28 cellular contexts compared by ENCODE assay signal in the genomic region with DNA sequence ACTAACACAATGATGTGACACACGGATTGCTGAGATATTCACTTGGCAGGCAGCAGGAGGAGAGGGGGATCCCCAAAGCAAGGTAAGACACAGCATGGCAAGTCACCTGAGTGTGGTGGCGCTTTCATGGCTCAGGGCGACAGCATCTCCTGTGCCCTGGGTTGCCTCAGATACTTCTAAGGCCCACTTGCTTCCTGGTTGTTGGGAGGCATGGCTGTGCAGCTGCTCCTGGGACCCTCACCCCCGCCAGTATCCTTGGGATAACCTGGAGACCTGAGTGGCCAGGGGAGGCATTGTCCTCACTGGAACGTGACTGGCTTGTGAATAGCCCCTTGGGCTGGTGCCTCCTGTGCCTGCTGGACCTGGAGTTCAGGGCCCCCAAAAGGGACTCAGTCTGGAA.
"Had no signal": no experiment of that assay in that cellular context is flagged by ENCODE, and none has a peak within 500 bp of the region (broad histone marks: within the 10 kb centered on the region; RNA-seq: fewer than 3 reads in every experiment).

No MANE protein-coding gene starts in this region.

- H3K27ac ChIP-seq: adrenal gland, KMS-11, RWPE1, SJCRH30, WERI-Rb-1 had no signal

- H3K4me1 Mint-ChIP-seq: activated CD4-positive, alpha-beta memory T cell treated with anti-CD3 and anti-CD28 coated beads, Interleukin-2, amount 10 ng/mL, durations not matched to agents 7 days and 5 days; activated CD4-positive, alpha-beta T cell treated with anti-CD3 and anti-CD28 coated beads for 36 hours; activated naive CD8-positive, alpha-beta T cell treated with anti-CD3 and anti-CD28 coated beads, Interleukin-2, amount 10 ng/mL, durations not matched to agents 7 days and 5 days; activated T-helper 17 cell treated with anti-CD3 and anti-CD28 coated beads, Interleukin-2, amount 50 U/mL, for 72 hours had no signal

- ATAC-seq: activated CD4-positive, alpha-beta T cell treated with anti-CD3 and anti-CD28 coated beads for 36 hours; activated T-helper 17 cell treated with anti-CD3 and anti-CD28 coated beads, Interleukin-2, amount 50 U/mL, for 72 hours; Panc1 had no signal

- H3K9me3 Mint-ChIP-seq: activated CD4-positive, alpha-beta memory T cell treated with anti-CD3 and anti-CD28 coated beads, Interleukin-2, amount 10 ng/mL, durations not matched to agents 7 days and 5 days; activated naive CD8-positive, alpha-beta T cell treated with anti-CD3 and anti-CD28 coated beads, Interleukin-2, amount 10 ng/mL, durations not matched to agents 7 days and 5 days; activated T-helper 17 cell treated with anti-CD3 and anti-CD28 coated beads, Interleukin-2, amount 50 U/mL, for 72 hours had no signal

- H3K27me3 Mint-ChIP-seq: activated CD4-positive, alpha-beta T cell treated with anti-CD3 and anti-CD28 coated beads for 36 hours; activated T-helper 17 cell treated with anti-CD3 and anti-CD28 coated beads, Interleukin-2, amount 50 U/mL, for 72 hours had no signal

- DNase-seq: activated CD4-positive, alpha-beta memory T cell treated with anti-CD3 and anti-CD28 coated beads, Interleukin-2, amount 10 ng/mL, durations not matched to agents 7 days and 5 days; activated CD4-positive, alpha-beta T cell treated with anti-CD3 and anti-CD28 coated beads for 36 hours; activated CD4-positive, alpha-beta T cell treated with anti-CD3 and anti-CD28 coated beads, Interleukin-2, amount 50 U/mL, for 1 hour; activated naive CD4-positive, alpha-beta T cell treated with anti-CD3 and anti-CD28 coated beads, Interleukin-2, amount 50 U/mL, for 16 hours; activated naive CD8-positive, alpha-beta T cell treated with anti-CD3 and anti-CD28 coated beads, Interleukin-2, amount 10 ng/mL, durations not matched to agents 7 days and 5 days; activated T-cell treated with anti-CD3 and anti-CD28 coated beads for 4 hours; activated T-cell treated with anti-CD3 and anti-CD28 coated beads, Interleukin-2, amount 50 U/mL, for 48 hours; adrenal gland; anterior cingulate cortex; NCI-H1092 treated with DMSO at 0.1 percent for 48 hours; NCI-H1417 treated with DMSO at 0.1 percent for 48 hours; NCI-H1694; NCI-H2029; NCI-H2107; NCI-H2171 treated with DMSO at 0.1 percent for 48 hours; NCI-H226; NCI-H526; NCI-H82; NK-92 treated with Interleukin-12 subunit alpha and Interleukin-12 subunit beta, amount 100 ng/mL, for 24 hours; OCI-M1; SJCRH30; SK-N-SH; T-helper 1 cell; WERI-Rb-1 had no signal

- H3K9me3 ChIP-seq: adrenal gland, SK-N-SH had no signal

- H3K27ac Mint-ChIP-seq: activated CD4-positive, alpha-beta memory T cell treated with anti-CD3 and anti-CD28 coated beads, Interleukin-2, amount 10 ng/mL, durations not matched to agents 7 days and 5 days; activated CD4-positive, alpha-beta T cell treated with anti-CD3 and anti-CD28 coated beads for 36 hours; activated naive CD8-positive, alpha-beta T cell treated with anti-CD3 and anti-CD28 coated beads, Interleukin-2, amount 10 ng/mL, durations not matched to agents 7 days and 5 days; activated T-helper 17 cell treated with anti-CD3 and anti-CD28 coated beads, Interleukin-2, amount 50 U/mL, for 72 hours had no signal

- H3K4me1 ChIP-seq: adrenal gland, SJCRH30 had no signal

- H3K4me3 ChIP-seq: adrenal gland, SJCRH30 had no signal

- H3K36me3 ChIP-seq: adrenal gland, SJCRH30, WERI-Rb-1 had no signal

- H3K27me3 ChIP-seq: adrenal gland had no signal

- H3K9ac ChIP-seq: KMS-11, SK-N-SH had no signal

- H3K36me3 Mint-ChIP-seq: activated naive CD8-positive, alpha-beta T cell treated with anti-CD3 and anti-CD28 coated beads, Interleukin-2, amount 10 ng/mL, durations not matched to agents 7 days and 5 days had no signal

- H3K4me2 ChIP-seq: KMS-11, SK-N-SH had no signal

- H3K4me3 Mint-ChIP-seq: activated CD4-positive, alpha-beta memory T cell treated with anti-CD3 and anti-CD28 coated beads, Interleukin-2, amount 10 ng/mL, durations not matched to agents 7 days and 5 days; activated CD4-positive, alpha-beta T cell treated with anti-CD3 and anti-CD28 coated beads for 36 hours; activated naive CD8-positive, alpha-beta T cell treated with anti-CD3 and anti-CD28 coated beads, Interleukin-2, amount 10 ng/mL, durations not matched to agents 7 days and 5 days; activated T-helper 17 cell treated with anti-CD3 and anti-CD28 coated beads, Interleukin-2, amount 50 U/mL, for 72 hours had no signal
